20 cellular contexts compared by ENCODE assay signal in genomic region chr4:5656415-5656814, GRCh38. TPM values are rescaled to one million over a fixed set of nuclear protein-coding genes. Genes with fewer than 3 reads are reported as not detected.
"Had no signal": no experiment of that assay in that cellular context is flagged by ENCODE, and none has a peak within 500 bp of the region (broad histone marks: within the 10 kb centered on the region; RNA-seq: fewer than 3 reads in every experiment).

No MANE protein-coding gene starts in this region.

- DNase-seq: activated B cell treated with CpG ODN at 0.5 μM for 24 hours; activated CD4-positive, alpha-beta memory T cell treated with anti-CD3 and anti-CD28 coated beads for 36 hours; activated CD4-positive, alpha-beta T cell treated with anti-CD3 and anti-CD28 coated beads, Interleukin-2, amount 10 ng/mL, durations not matched to agents 7 days and 5 days; activated CD8-positive, alpha-beta memory T cell treated with anti-CD3 and anti-CD28 coated beads for 24 hours; activated gamma-delta T cell; activated naive CD4-positive, alpha-beta T cell treated with anti-CD3 and anti-CD28 coated beads for 36 hours; activated T-cell treated with anti-CD3 and anti-CD28 coated beads for 4 hours; activated T-cell treated with anti-CD3 and anti-CD28 coated beads, Interleukin-2, amount 50 U/mL, for 48 hours; amygdala; KG1; NCI-H1048; NCI-H1930; NCI-H446; NCI-H524; OCI-M1; RPMI8226; T-cell; T-helper 2 cell; T1000 had no signal

- H3K27ac ChIP-seq: SK-N-MC had no signal

- H3K4me3 ChIP-seq: SK-N-MC had no signal

RNA-seq across cellular contexts. Expression of gene EVC2, which starts 51.9 kb away (rescaled TPM):
- total RNA-seq: activated naive CD4-positive, alpha-beta T cell treated with anti-CD3 and anti-CD28 coated beads for 36 hours had no signal
